8 cellular contexts compared by ENCODE assay signal in genomic region chr13:35953537-35954206, GRCh38.
DNase-seq lines count a peak whose midpoint lies in the region; ATAC-seq and TF ChIP-seq lines count a peak whose summit lies in the region.

No MANE protein-coding gene starts in this region.

- peak; percentile 69 for ATAC-seq in HG03342 (IDR thresholded peaks at IDR 0.05; ENCODE audit: unreplicated experiment)
- ATAC-seq in activated CD4-positive, alpha-beta T cell treated with anti-CD3 and anti-CD28 coated beads for 36 hours, result no peak

- no peaks in the 10 kb centered on the region for H3K9me3 ChIP-seq in testis

- H3K27ac Mint-ChIP-seq in chondrocyte (ENCODE audit: unreplicated experiment), result peak overlapping the region; percentile 70
- no peak overlapping the region for H3K27ac Mint-ChIP-seq in activated CD4-positive, alpha-beta T cell treated with anti-CD3 and anti-CD28 coated beads for 36 hours

- no peaks in the 10 kb centered on the region for H3K27me3 ChIP-seq in testis

- H3K4me1 Mint-ChIP-seq in chondrocyte (ENCODE audit: low read depth), result peaks cover 7% of the 10 kb centered on the region
- no peaks in the 10 kb centered on the region for H3K4me1 Mint-ChIP-seq in activated CD4-positive, alpha-beta T cell treated with anti-CD3 and anti-CD28 coated beads for 36 hours

- no peaks in the 10 kb centered on the region for H3K9me3 Mint-ChIP-seq in chondrocyte (ENCODE audit: low read depth)
- peaks cover 5% of the 10 kb centered on the region for H3K9me3 Mint-ChIP-seq in activated CD4-positive, alpha-beta T cell treated with anti-CD3 and anti-CD28 coated beads for 36 hours (ENCODE audit: low read depth)

- H3K36me3 ChIP-seq in testis (ENCODE audit: low read depth, missing control alignments), result no peaks in the 10 kb centered on the region

- TF ChIP-seq CTCF in chondrocyte (IDR thresholded peaks at IDR 0.05) (peak; percentile 95), testis (IDR thresholded peaks at IDR 0.05) (peak; percentile 44 to 54 (median 50))

- no peaks in the 10 kb centered on the region for H3K36me3 Mint-ChIP-seq in chondrocyte (ENCODE audit: low read depth)
- H3K36me3 Mint-ChIP-seq in activated CD4-positive, alpha-beta T cell treated with anti-CD3 and anti-CD28 coated beads for 36 hours (ENCODE audit: low read depth), result no peaks in the 10 kb centered on the region

- intact Hi-C loops in testis (cut with DNase I; ENCODE audit: low total_unique reads), result no loop called here
- intact Hi-C loops in activated CD4-positive, alpha-beta T cell treated with anti-CD3 and anti-CD28 coated beads for 36 hours (cut with DNase I, micrococcal nuclease), result no loop called here

- no peak overlapping the region for H3K27ac ChIP-seq in testis

- H3K4me1 ChIP-seq in testis, result no peaks in the 10 kb centered on the region

- TF ChIP-seq POLR2A in testis (IDR thresholded peaks at IDR 0.05), result no peak

- POLR2A ChIA-PET in activated CD4-positive, alpha-beta T cell treated with anti-CD3 and anti-CD28 coated beads for 36 hours (lab: Charles Lee), result no interaction called here

- peak overlapping the region; percentile 59 for H3K4me3 Mint-ChIP-seq in chondrocyte (ENCODE audit: unreplicated experiment)
- no peak overlapping the region for H3K4me3 Mint-ChIP-seq in activated CD4-positive, alpha-beta T cell treated with anti-CD3 and anti-CD28 coated beads for 36 hours

- WGBS in testis, 2 donors, result 21 to 27% methylated on average over 12 of the region's 12 CpGs

- no peaks in the 10 kb centered on the region for H3K27me3 Mint-ChIP-seq in chondrocyte (ENCODE audit: low read depth)
- no peaks in the 10 kb centered on the region for H3K27me3 Mint-ChIP-seq in activated CD4-positive, alpha-beta T cell treated with anti-CD3 and anti-CD28 coated beads for 36 hours

- no peak overlapping the region for H3K4me3 ChIP-seq in testis

- CTCF ChIA-PET in activated CD4-positive, alpha-beta T cell treated with anti-CD3 and anti-CD28 coated beads for 36 hours (lab: Charles Lee), result no interaction called here

- peak; percentile 51 for DNase-seq in COLO829 (ENCODE audit: low spot score)
- peak; percentile 99 for DNase-seq in NCI-H526 treated with DMSO at 0.1 percent for 48 hours (lab: John Stamatoyannopoulos, UW)
- no peak for DNase-seq in chondrocyte (ENCODE audit: low spot score)
- DNase-seq in kidney tubule cell (ENCODE audit: low spot score), result peak; percentile 80
- DNase-seq in testis, result peak; percentile 87
- DNase-seq in activated CD4-positive, alpha-beta T cell treated with anti-CD3 and anti-CD28 coated beads for 36 hours, result no peak
- no peak for DNase-seq in activated naive CD4-positive, alpha-beta T cell (lab: John Stamatoyannopoulos, UW)

Comparison
In these comparisons a context has a peak if more than half of its experiments do, and no peak if none do; other contexts are left out.
1. DNase-seq: peak in COLO829 (single experiment), NCI-H526 treated with DMSO at 0.1 percent for 48 hours (single experiment), kidney tubule cell (single experiment) and testis (single experiment); none in chondrocyte (single experiment), activated CD4-positive, alpha-beta T cell treated with anti-CD3 and anti-CD28 coated beads for 36 hours (single experiment) and activated naive CD4-positive, alpha-beta T cell (0 of 4).